In the genomic region with DNA sequence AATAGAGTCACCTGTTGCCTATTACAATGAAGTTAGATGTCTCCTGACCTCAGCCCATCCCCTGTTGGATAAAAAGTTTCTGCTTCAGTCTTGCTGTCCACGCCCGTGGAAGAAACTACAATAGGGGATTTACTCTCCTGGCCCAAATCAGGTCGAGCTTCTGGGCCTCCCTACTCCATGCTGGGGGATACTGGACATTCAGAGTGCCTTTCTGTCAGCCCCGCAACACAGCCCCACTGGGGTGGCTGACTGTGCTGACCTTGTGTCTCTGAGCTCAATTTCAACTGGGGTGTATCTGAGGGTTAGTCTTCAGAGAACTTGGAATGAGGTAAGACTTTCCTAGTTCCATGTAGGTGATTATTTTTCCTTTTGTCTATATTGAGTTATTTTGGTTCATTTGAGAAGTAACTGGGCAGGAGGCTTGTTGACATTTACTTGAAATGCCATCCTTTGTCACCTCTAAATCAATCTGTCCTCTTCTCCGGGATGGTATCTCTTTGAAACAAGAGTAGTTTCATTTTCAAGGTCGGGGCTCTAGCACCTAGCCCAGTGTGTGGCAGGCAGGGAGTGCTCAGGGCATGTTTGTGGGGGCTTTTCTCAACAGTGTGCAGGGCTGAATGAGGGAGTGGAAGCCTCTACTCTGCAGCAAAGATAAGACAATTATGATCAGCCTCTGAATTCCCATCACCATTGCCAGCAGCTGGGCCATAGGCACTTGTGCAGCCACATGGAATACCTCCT, we compare ENCODE assay signal across 20 cellular contexts. TPM values are rescaled to one million over a fixed set of nuclear protein-coding genes. Genes with fewer than 3 reads are reported as not detected.
DNase-seq lines count a peak whose midpoint lies in the region; ATAC-seq and TF ChIP-seq lines count a peak whose summit lies in the region.
"Had no signal": no experiment of that assay in that cellular context is flagged by ENCODE, and none has a peak within 500 bp of the region (broad histone marks: within the 10 kb centered on the region; RNA-seq: fewer than 3 reads in every experiment).

No MANE protein-coding gene starts in this region.

- H3K9me3 ChIP-seq in MM.1S (replicated peaks; ENCODE audit: insufficient read depth, low read length), result no peaks in the 10 kb centered on the region
- H3K9me3 ChIP-seq in vagina, result no peaks in the 10 kb centered on the region
- H3K9me3 ChIP-seq: SJCRH30 had no signal

- H2AFZ ChIP-seq in MM.1S (ENCODE audit: low read length), result peak overlapping the region; percentile 78
- H2AFZ ChIP-seq: PC-9 had no signal

- H3K27ac ChIP-seq in MM.1S (ENCODE audit: low read length), result no peak overlapping the region
- no peak overlapping the region for H3K27ac ChIP-seq in vagina
- H3K27ac ChIP-seq: PC-9, SJCRH30 had no signal

- no peaks in the 10 kb centered on the region; the same call in 1 of the 2 replicates for H3K36me3 Mint-ChIP-seq in HFFc6 (ENCODE audit: low read depth)
- H3K36me3 Mint-ChIP-seq: CD8-positive, alpha-beta memory T cell had no signal

- ATAC-seq in HG02981 (IDR thresholded peaks at IDR 0.05; ENCODE audit: unreplicated experiment), result no peak

- H3K4me1 Mint-ChIP-seq in HFFc6 (ENCODE audit: low read depth), result peaks cover 16% of the 10 kb centered on the region
- H3K4me1 Mint-ChIP-seq: CD8-positive, alpha-beta memory T cell had no signal

- H3K4me3 ChIP-seq in MM.1S (ENCODE audit: low read length), result peak overlapping the region; percentile 36
- H3K4me3 ChIP-seq in vagina, result no peak overlapping the region
- H3K4me3 ChIP-seq: PC-9, SJCRH30 had no signal

- no peak for TF ChIP-seq POLR2A in vagina (IDR thresholded peaks at IDR 0.05)

- peak overlapping the region; percentile 15; the same call in 1 of the 2 replicates for H3K27ac Mint-ChIP-seq in HFFc6

- H3K9ac ChIP-seq in MM.1S (ENCODE audit: low read length), result no peak overlapping the region; the same call in 1 of the 2 replicates

- peak overlapping the region; percentile 88 for H3K4me3 Mint-ChIP-seq in HFFc6
- H3K4me3 Mint-ChIP-seq: CD8-positive, alpha-beta memory T cell had no signal

- no peaks in the 10 kb centered on the region for H3K36me3 ChIP-seq in MM.1S (replicated peaks; ENCODE audit: insufficient read depth, low read length)
- no peaks in the 10 kb centered on the region for H3K36me3 ChIP-seq in vagina
- H3K36me3 ChIP-seq: SJCRH30 had no signal

- no peaks in the 10 kb centered on the region for H4K20me1 ChIP-seq in MM.1S (ENCODE audit: insufficient read depth, low read length)

- H3K4me2 ChIP-seq in MM.1S (ENCODE audit: low read depth, low read length), result peak overlapping the region; percentile 79
- H3K4me2 ChIP-seq: PC-9 had no signal

- TF ChIP-seq CTCF in HFFc6 (IDR thresholded peaks at IDR 0.05) (no peak), MM.1S (IDR thresholded peaks at IDR 0.05; ENCODE audit: low read length) (no peak), vagina (IDR thresholded peaks at IDR 0.05) (no peak)

- H3K27me3 Mint-ChIP-seq in HFFc6 (ENCODE audit: insufficient read depth), result peaks cover 4% of the 10 kb centered on the region

- H3K4me1 ChIP-seq in MM.1S (ENCODE audit: low read length) (peaks cover 14% of the 10 kb centered on the region), vagina (no peaks in the 10 kb centered on the region)
- H3K4me1 ChIP-seq: SJCRH30 had no signal

- H3K27me3 ChIP-seq in MM.1S (replicated peaks; ENCODE audit: insufficient read depth, low read length) (no peaks in the 10 kb centered on the region), vagina (no peaks in the 10 kb centered on the region)
- H3K27me3 ChIP-seq: SJCRH30 had no signal

- peaks cover 5% of the 10 kb centered on the region; the same call in 1 of the 2 replicates for H3F3A ChIP-seq in MM.1S (ENCODE audit: insufficient read depth, low read length)

- no peak for DNase-seq in HFFc6
- DNase-seq in MM.1S, result peak; percentile 59
- DNase-seq in left kidney (ENCODE audit: low read depth, low spot score), result peak; percentile 89
- peak; percentile 62 to 81 for DNase-seq in vagina (ENCODE audit: extremely low spot score in 2 of 2)
- no peak for DNase-seq in NCI-H526 treated with DMSO at 0.1 percent for 48 hours (lab: John Stamatoyannopoulos, UW)
- no peak for DNase-seq in cortex of kidney (lab: John Stamatoyannopoulos, UW)
- DNase-seq: ACHN; C1 segment of cervical spinal cord; CD8-positive, alpha-beta memory T cell; DMS53; EL; HCEC 1CT; NCI-H1048; NCI-H1436; NCI-H1930; NCI-H226; NCI-H524; PC-9; SJCRH30 had no signal

- intact Hi-C loops in vagina (cut with DNase I), result loop anchor here (5.0 kb wide), 1 partner anchor 455 kb away; no protein-coding TSS in a partner anchor

- no peaks in the 10 kb centered on the region for H3K9me2 ChIP-seq in MM.1S (replicated peaks; ENCODE audit: insufficient read depth, low read length)

- H3K9me3 Mint-ChIP-seq in HFFc6, result no peaks in the 10 kb centered on the region; the same call in 1 of the 2 replicates

- no peaks in the 10 kb centered on the region for H3K79me2 ChIP-seq in MM.1S (ENCODE audit: low read length)

RNA-seq across cellular contexts. Expression of a gene that starts 17.7 kb away (rescaled TPM):
- 100 to 1,000 TPM; 111 to 241 (median 197) TPM for total RNA-seq in HFFc6 (2021; fragmentation: NEBNext Ultra II Directional; extraction: Animal tissue kit (Norgen Biotek cat#: 25700))
- 112 TPM for total RNA-seq in vagina
- total RNA-seq: CD8-positive, alpha-beta memory T cell; PC-9; SJCRH30 had no signal

Comparison
In these comparisons a context has a peak if more than half of its experiments do, and no peak if none do; other contexts are left out.
1. DNase-seq: peak in MM.1S (single experiment), left kidney (single experiment) and vagina (2 of 2); none in HFFc6 (single experiment), NCI-H526 treated with DMSO at 0.1 percent for 48 hours (single experiment) and cortex of kidney (single experiment).